Comparison of ENCODE assay signal across 8 cellular contexts in the genomic region with DNA sequence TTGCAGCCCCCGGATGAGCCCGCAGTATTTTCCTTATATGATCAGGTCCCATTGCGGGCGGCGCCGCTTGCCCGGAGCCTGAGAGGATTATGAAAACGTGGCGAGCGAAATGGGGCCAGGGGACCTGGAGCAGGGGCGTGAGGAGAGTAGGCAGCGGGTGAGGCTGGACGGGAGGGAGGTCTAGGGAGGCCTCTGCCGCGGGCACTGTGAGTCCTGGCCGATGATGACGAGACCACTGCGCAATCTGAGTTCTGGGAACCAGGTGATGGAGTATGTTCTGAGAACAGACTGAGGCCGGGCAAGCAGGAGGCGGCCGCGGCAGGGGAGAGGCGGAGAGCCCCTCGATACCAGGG. TPM values are rescaled to one million over a fixed set of nuclear protein-coding genes. Genes with fewer than 3 reads are reported as not detected.
DNase-seq lines count a peak whose midpoint lies in the region; ATAC-seq, FAIRE-seq and TF ChIP-seq lines count a peak whose summit lies in the region.

No MANE protein-coding gene starts in this region.

- H3K4me1 ChIP-seq in pancreas: peaks cover 0 to 14% (median 0%) of the 10 kb centered on the region in 3 donors
- H3K4me1 ChIP-seq in aorta (ENCODE audit: control insufficient read depth in 1 of 2, insufficient read depth in 2 of 2, low read length in 2 of 2): peaks cover 3 to 4% of the 10 kb centered on the region in 2 donors

- H3K4me3 ChIP-seq in pancreas (peak overlapping the region; percentile 78 to 83 (median 80)), aorta (ENCODE audit: low read length in 2 of 2) (peak overlapping the region; percentile 38 to 43)

- intact Hi-C loops in pancreas (cut with DNase I): no loop called here
- intact Hi-C loops in aorta (cut with DNase I): loop anchor here (5.0 to 10.0 kb wide), 2 partner anchors 453 to 471 kb away; a partner anchor contains a TSS

- no peaks in the 10 kb centered on the region for H3K36me3 ChIP-seq in pancreas
- no peaks in the 10 kb centered on the region for H3K36me3 ChIP-seq in aorta (ENCODE audit: control insufficient read depth in 1 of 2, insufficient read depth in 2 of 2, low read length in 1 of 2)

- H3K27ac ChIP-seq in pancreas (peak overlapping the region; percentile 93 to 99 (median 97)), aorta (ENCODE audit: low read depth in 1 of 2, low read length in 2 of 2) (peak overlapping the region in 1 of 2 donors; percentile 93)

- FAIRE-seq in pancreas (lab: Jason Lieb, UNC): no peak

- TF ChIP-seq CTCF in pancreas (IDR thresholded peaks at IDR 0.05): no peak

- 0 to 1% methylated on average over 24 of the region's 24 CpGs for WGBS in pancreas, 2 donors
- WGBS in aorta, 2 donors: 0% methylated on average over 24 of the region's 24 CpGs

- H3K9me3 ChIP-seq in pancreas: no peaks in the 10 kb centered on the region
- no peaks in the 10 kb centered on the region for H3K9me3 ChIP-seq in aorta (ENCODE audit: control insufficient read depth, low read length)

- no peaks in the 10 kb centered on the region for H3K27me3 ChIP-seq in pancreas
- no peaks in the 10 kb centered on the region for H3K27me3 ChIP-seq in aorta (ENCODE audit: control insufficient read depth in 1 of 2, insufficient read depth in 2 of 2, low read length in 1 of 2)

- peak; percentile 63 for DNase-seq in activated naive CD4-positive, alpha-beta T cell treated with Interleukin-2 at 50 U/mL for 16 hours
- no peak for DNase-seq in activated naive CD4-positive, alpha-beta T cell treated with anti-CD3 and anti-CD28 coated beads, Interleukin-2, amount 50 U/mL, for 16 hours
- peak; percentile 67 for DNase-seq in NCI-H526 treated with DMSO at 0.1 percent for 48 hours (lab: John Stamatoyannopoulos, UW)
- peak; percentile 53 for DNase-seq in activated effector memory CD4-positive, alpha-beta T cell treated with Interleukin-2 at 50 U/mL for 16 hours
- DNase-seq in germinal center (ENCODE audit: low spot score): peak; percentile 3
- DNase-seq in pancreas: peak in 3 of 6 donors; percentile 51 to 84 (median 56)
- DNase-seq in aorta: peak in 1 of 2 donors; percentile 87

- ATAC-seq in HG03039 (IDR thresholded peaks at IDR 0.05; ENCODE audit: unreplicated experiment): peak; percentile 21
- ATAC-seq in pancreas: peak; percentile 38 to 69 (median 58)
- ATAC-seq in aorta (ENCODE audit: low FRiP score): peak; percentile 80

RNA-seq across cellular contexts. Expression of a gene that starts 0.8 kb away (rescaled TPM):
- 10 to 100 TPM; 22.3 to 47.9 (median 32.5) TPM for total RNA-seq in pancreas
- 10 to 100 TPM; 20.3 to 53.0 TPM for polyA plus RNA-seq in pancreas
- 10 to 100 TPM; 37.5 to 39.4 TPM for total RNA-seq in aorta
- polyA plus RNA-seq in aorta: 100 to 1,000 TPM in 1 of 2 donors, 10 to 100 TPM in 1; 40.2 to 117 TPM

Comparison
In these comparisons a context has a peak if more than half of its experiments do, and no peak if none do; other contexts are left out.
1. ATAC-seq: peak in every context shown above with its lines; median percentile 80 in aorta; 58 in pancreas; 21 in HG03039.
2. intact Hi-C loops: an anchor here in aorta (5.0 to 10.0 kb wide); none called in pancreas.